ENCODE assay signal across 8 cellular contexts in the genomic region with DNA sequence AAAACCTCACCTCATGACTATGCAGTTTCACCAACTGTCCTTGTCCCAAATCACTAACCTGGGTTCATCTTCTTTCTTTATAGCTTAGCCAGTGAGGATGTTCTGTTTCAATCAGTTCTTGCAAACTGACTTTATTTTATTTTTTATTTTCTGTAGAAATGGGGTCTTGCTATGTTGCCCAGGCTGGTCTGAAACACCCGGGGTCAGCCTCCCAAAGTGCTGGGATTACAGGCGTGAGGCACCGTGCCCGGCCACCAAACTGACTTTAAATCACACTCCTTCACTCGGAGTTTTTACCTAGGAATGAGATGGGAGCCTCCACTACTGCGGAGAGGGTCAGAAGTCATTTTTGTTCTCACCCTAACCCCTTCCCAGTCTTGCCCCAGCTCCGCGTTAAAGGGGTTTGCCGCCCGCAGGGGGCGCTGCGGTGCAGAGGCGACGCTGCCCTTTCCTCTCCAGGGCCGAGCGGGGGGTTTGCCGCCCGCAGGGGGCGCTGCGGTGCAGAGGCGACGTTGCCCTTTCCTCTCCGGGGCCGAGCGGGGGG. TPM values are rescaled to one million over a fixed set of nuclear protein-coding genes. Genes with fewer than 3 reads are reported as not detected.
A peak's percentile ranks its signal among the peaks of the same experiment; 100 is the strongest.
DNase-seq lines count a peak whose midpoint lies in the region; ATAC-seq and TF ChIP-seq lines count a peak whose summit lies in the region.

No MANE protein-coding gene starts in this region.

- no peak overlapping the region for H3K27ac ChIP-seq in CD4-positive, alpha-beta T cell (ENCODE audit: low read depth, low read length)
- no peak overlapping the region for H3K27ac ChIP-seq in psoas muscle

- POLR2A ChIA-PET in CD4-positive, alpha-beta T cell (lab: Charles Lee), result no interaction called here

- no peaks in the 10 kb centered on the region for H3K27me3 Mint-ChIP-seq in CD4-positive, alpha-beta T cell

- no peaks in the 10 kb centered on the region for H3K36me3 ChIP-seq in psoas muscle (ENCODE audit: insufficient read depth in 1 of 2, low read depth in 1 of 2)

- no peak for TF ChIP-seq CTCF in CD4-positive, alpha-beta T cell (IDR thresholded peaks at IDR 0.05)
- TF ChIP-seq CTCF in psoas muscle (IDR thresholded peaks at IDR 0.05), result no peak

- no peaks in the 10 kb centered on the region for H3K9me3 Mint-ChIP-seq in CD4-positive, alpha-beta T cell

- H3K27ac Mint-ChIP-seq in CD4-positive, alpha-beta T cell, result no peak overlapping the region

- WGBS in psoas muscle, 3 donors, result 50 to 70% (median 62%) methylated on average over 14 to 16 of the region's 25 CpGs

- DNase-seq in CD4-positive, alpha-beta T cell, result peak; percentile 21 to 70 (median 38)
- DNase-seq in NCI-H69 (lab: John Stamatoyannopoulos, UW), result peak; percentile 65
- DNase-seq in activated effector memory CD4-positive, alpha-beta T cell treated with Interleukin-2 at 50 U/mL for 16 hours, result peak; percentile 18
- DNase-seq in psoas muscle, result peak; percentile 22 to 69
- DNase-seq in NOMO-1 (lab: John Stamatoyannopoulos, UW; ENCODE audit: unreplicated experiment in 2 of 2), result no peak
- no peak for DNase-seq in posterior vena cava (ENCODE audit: low spot score)
- no peak for DNase-seq in superior temporal gyrus (ENCODE audit: extremely low spot score)
- DNase-seq in 8988T, result no peak

- CTCF ChIA-PET in CD4-positive, alpha-beta T cell (lab: Charles Lee), result interaction anchor here (0.6 to 2.3 kb wide), 18 partner anchors 10 to 298 kb away, joined by 3 to 16 read pairs (median 4); a partner anchor contains a TSS

- no peaks in the 10 kb centered on the region for H3K36me3 Mint-ChIP-seq in CD4-positive, alpha-beta T cell (ENCODE audit: low read depth)

- H3K27me3 ChIP-seq in CD4-positive, alpha-beta T cell (ENCODE audit: control insufficient read depth, insufficient read depth, low read length), result peaks cover 10% of the 10 kb centered on the region
- no peaks in the 10 kb centered on the region for H3K27me3 ChIP-seq in psoas muscle (ENCODE audit: insufficient read depth in 3 of 3, low read length in 2 of 3)

- H3K4me1 ChIP-seq in psoas muscle, result no peaks in the 10 kb centered on the region

- H3K4me3 ChIP-seq in psoas muscle, result no peak overlapping the region

- ATAC-seq in CD4-positive, alpha-beta T cell (ENCODE audit: poor library complexity), result peak; percentile 30
- ATAC-seq in psoas muscle, result peak in 3 of 4 donors; percentile 33 to 65 (median 53)

- H3K9me3 ChIP-seq in CD4-positive, alpha-beta T cell (ENCODE audit: control insufficient read depth, low read length), result no peaks in the 10 kb centered on the region
- H3K9me3 ChIP-seq in psoas muscle, result no peaks in the 10 kb centered on the region

- no peaks in the 10 kb centered on the region for H3K4me1 Mint-ChIP-seq in CD4-positive, alpha-beta T cell (ENCODE audit: low read depth)

- H3K4me3 Mint-ChIP-seq in CD4-positive, alpha-beta T cell, result no peak overlapping the region

- intact Hi-C loops in CD4-positive, alpha-beta T cell (cut with DNase I, micrococcal nuclease), result loop anchor here in 1 of 2 experiments (10.0 kb wide), 1 partner anchor 502 kb away; no protein-coding TSS in a partner anchor
- intact Hi-C loops in psoas muscle (cut with DNase I), result loop anchor here in 1 of 2 donors (5.0 kb wide), 1 partner anchor 50 kb away; no protein-coding TSS in a partner anchor
- intact Hi-C loops in posterior vena cava (cut with DNase I), result loop anchor here in 1 of 2 donors (5.0 kb wide), 1 partner anchor 95 kb away; no protein-coding TSS in a partner anchor

RNA-seq across cellular contexts. Expression of a gene that starts 7.0 kb away (rescaled TPM):
- 1 to 10 TPM; 1.4 to 1.8 TPM for total RNA-seq in CD4-positive, alpha-beta T cell
- total RNA-seq in psoas muscle (1 to 10 TPM in 3 of 4 donors, under 1 TPM in 1; 0.53 to 4.0 (median 1.3) TPM), posterior vena cava (1 to 10 TPM; 3.5 to 5.0 TPM)
- polyA plus RNA-seq in psoas muscle, result under 1 TPM; 0.21 to 0.57 (median 0.53) TPM

RNA-seq across cellular contexts. Expression of a gene that starts 51.3 kb away (rescaled TPM):
- total RNA-seq in CD4-positive, alpha-beta T cell, result 1 to 10 TPM; 5.3 to 7.8 TPM
- total RNA-seq in psoas muscle, result 1 to 10 TPM; 2.8 to 4.5 (median 3.4) TPM
- polyA plus RNA-seq in psoas muscle, result 1 to 10 TPM; 3.9 to 7.8 (median 5.3) TPM
- 1 to 10 TPM; 4.8 to 4.9 TPM for total RNA-seq in posterior vena cava

Comparison
In these comparisons a context has a peak if more than half of its experiments do, and no peak if none do; other contexts are left out.
1. DNase-seq: peak in CD4-positive, alpha-beta T cell (10 of 10), NCI-H69 (single experiment), activated effector memory CD4-positive, alpha-beta T cell treated with Interleukin-2 at 50 U/mL for 16 hours (single experiment) and psoas muscle (2 of 2); none in NOMO-1 (0 of 2), posterior vena cava (single experiment), superior temporal gyrus (single experiment) and 8988T (single experiment).